Comparison of ENCODE assay signal across 13 cellular contexts in the genomic region with DNA sequence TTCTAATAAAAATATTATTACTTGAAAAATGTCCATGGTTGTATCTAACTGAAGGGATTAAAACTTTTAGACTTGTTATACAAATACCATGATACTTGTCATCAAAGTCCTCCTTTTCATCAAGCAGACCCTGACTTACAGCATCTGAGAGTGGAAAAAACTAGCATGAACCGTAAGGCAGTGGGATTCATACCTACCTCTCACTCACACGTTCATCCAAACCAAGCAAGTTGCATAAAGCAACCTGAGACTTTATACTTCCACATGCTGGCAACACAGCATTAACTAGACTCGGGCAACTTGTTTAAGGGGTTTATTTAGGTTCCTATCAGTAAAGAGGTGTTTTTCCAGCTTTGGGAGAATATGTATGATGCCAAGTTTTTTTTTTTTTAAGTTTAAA. TPM values are rescaled to one million over a fixed set of nuclear protein-coding genes. Genes with fewer than 3 reads are reported as not detected.
A peak's percentile ranks its signal among the peaks of the same experiment; 100 is the strongest.
DNase-seq lines count a peak whose midpoint lies in the region; ATAC-seq and TF ChIP-seq lines count a peak whose summit lies in the region.
"Had no signal": no experiment of that assay in that cellular context is flagged by ENCODE, and none has a peak within 500 bp of the region (broad histone marks: within the 10 kb centered on the region; RNA-seq: fewer than 3 reads in every experiment).

No MANE protein-coding gene starts in this region.

- 60 to 62% methylated on average over 3 of the region's 3 CpGs for WGBS in heart right ventricle, 2 donors

- no peaks in the 10 kb centered on the region for H3K4me1 ChIP-seq in CD8-positive, alpha-beta memory T cell (ENCODE audit: insufficient read depth, low read length)
- H3K4me1 ChIP-seq in heart right ventricle, result no peaks in the 10 kb centered on the region

- H3K36me3 Mint-ChIP-seq in CD8-positive, alpha-beta memory T cell, result no peaks in the 10 kb centered on the region
- no peaks in the 10 kb centered on the region for H3K36me3 Mint-ChIP-seq in activated B cell treated with CpG ODN at 0.5 μM for 24 hours (ENCODE audit: low read depth)

- H3K4me1 Mint-ChIP-seq in CD8-positive, alpha-beta memory T cell, result peaks cover 0 to 12% (median 0%) of the 10 kb centered on the region in 3 donors
- peaks cover 18% of the 10 kb centered on the region for H3K4me1 Mint-ChIP-seq in activated B cell treated with CpG ODN at 0.5 μM for 24 hours

- intact Hi-C loops in activated B cell treated with CpG ODN at 0.5 μM for 24 hours (cut with micrococcal nuclease) (loop anchor here (1.0 kb wide), 1 partner anchor 22 kb away; no protein-coding TSS in a partner anchor), heart right ventricle (cut with DNase I) (no loop called here)

- H3K36me3 ChIP-seq in CD8-positive, alpha-beta memory T cell (ENCODE audit: insufficient read depth, low read length), result no peaks in the 10 kb centered on the region
- no peaks in the 10 kb centered on the region for H3K36me3 ChIP-seq in heart right ventricle
- H3K36me3 ChIP-seq: HAP-1 had no signal

- peaks cover 0 to 4% (median 0%) of the 10 kb centered on the region in 5 donors for H3K9me3 Mint-ChIP-seq in CD8-positive, alpha-beta memory T cell
- no peaks in the 10 kb centered on the region for H3K9me3 Mint-ChIP-seq in activated B cell treated with CpG ODN at 0.5 μM for 24 hours

- no peak for DNase-seq in CD8-positive, alpha-beta memory T cell
- DNase-seq in activated B cell treated with CpG ODN at 0.5 μM for 24 hours (no peak), GM20000 (ENCODE audit: low spot score) (no peak), DMS114 treated with DMSO at 0.1 percent for 48 hours (lab: John Stamatoyannopoulos, UW; ENCODE audit: unreplicated experiment) (no peak), heart right ventricle (no peak), D341Med (ENCODE audit: low spot score) (no peak)
- DNase-seq: hippocampal formation, midbrain, NCI-H1930 had no signal

- CTCF ChIA-PET in CD8-positive, alpha-beta memory T cell (lab: Charles Lee), result no interaction called here
- CTCF ChIA-PET in activated B cell treated with CpG ODN at 0.5 μM for 24 hours (lab: Charles Lee), result no interaction called here

- no peak for TF ChIP-seq CTCF in activated B cell treated with CpG ODN at 0.5 μM for 24 hours (IDR thresholded peaks at IDR 0.05)
- no peak for TF ChIP-seq CTCF in GM20000 (IDR thresholded peaks at IDR 0.05; ENCODE audit: extremely low read depth, missing control alignments)
- TF ChIP-seq CTCF in heart right ventricle (IDR thresholded peaks at IDR 0.05), result no peak

- peaks cover 3% of the 10 kb centered on the region in 2 donors for H3K27me3 Mint-ChIP-seq in CD8-positive, alpha-beta memory T cell
- no peaks in the 10 kb centered on the region for H3K27me3 Mint-ChIP-seq in activated B cell treated with CpG ODN at 0.5 μM for 24 hours

- peak; percentile 40 for ATAC-seq in GM19351 (IDR thresholded peaks at IDR 0.05; ENCODE audit: unreplicated experiment)
- peak; percentile 40 for ATAC-seq in HG03064 (IDR thresholded peaks at IDR 0.05; ENCODE audit: low read depth, unreplicated experiment)
- no peak for ATAC-seq in activated B cell treated with CpG ODN at 0.5 μM for 24 hours (ENCODE audit: low read depth)
- no peak for ATAC-seq in heart right ventricle
- ATAC-seq: sciatic nerve had no signal

- no peak overlapping the region for H3K27ac ChIP-seq in CD8-positive, alpha-beta memory T cell (ENCODE audit: low read depth, low read length)
- H3K27ac ChIP-seq in heart right ventricle, result no peak overlapping the region

- no peaks in the 10 kb centered on the region for H3K9me3 ChIP-seq in CD8-positive, alpha-beta memory T cell (ENCODE audit: low read length)
- no peaks in the 10 kb centered on the region for H3K9me3 ChIP-seq in heart right ventricle
- H3K9me3 ChIP-seq: HAP-1 had no signal

- POLR2A ChIA-PET in CD8-positive, alpha-beta memory T cell (lab: Charles Lee), result no interaction called here
- POLR2A ChIA-PET in activated B cell treated with CpG ODN at 0.5 μM for 24 hours (lab: Charles Lee), result no interaction called here

- no peaks in the 10 kb centered on the region for H3K27me3 ChIP-seq in CD8-positive, alpha-beta memory T cell (ENCODE audit: insufficient read depth, low read length, poor library complexity, severe bottlenecking)
- peaks cover 0 to 12% (median 0%) of the 10 kb centered on the region in 7 donors for H3K27me3 ChIP-seq in heart right ventricle

- H3K27ac Mint-ChIP-seq in CD8-positive, alpha-beta memory T cell, result peak overlapping the region in 2 of 8 donors; percentile 5 to 9
- H3K27ac Mint-ChIP-seq in activated B cell treated with CpG ODN at 0.5 μM for 24 hours, result peak overlapping the region; percentile 88

- peak overlapping the region in 3 of 7 donors; percentile 36 to 68 (median 59) for H3K4me3 Mint-ChIP-seq in CD8-positive, alpha-beta memory T cell
- peak overlapping the region; percentile 64 for H3K4me3 Mint-ChIP-seq in activated B cell treated with CpG ODN at 0.5 μM for 24 hours

- peak overlapping the region; percentile 41 for H3K4me3 ChIP-seq in CD8-positive, alpha-beta memory T cell (ENCODE audit: low read length)
- no peak overlapping the region for H3K4me3 ChIP-seq in heart right ventricle
- H3K4me3 ChIP-seq: HAP-1 had no signal

RNA-seq across cellular contexts. Expression of a gene that starts 22.6 kb away (rescaled TPM):
- total RNA-seq in CD8-positive, alpha-beta memory T cell, result not detected
- not detected for polyA plus RNA-seq in CD8-positive, alpha-beta memory T cell
- total RNA-seq in activated B cell treated with CpG ODN at 0.5 μM for 24 hours (4.6 and 5.4 TPM in 2 replicates), heart right ventricle (1 to 10 TPM in 2 of 10 donors, under 1 TPM in 8; 0.15 to 3.2 (median 0.55) TPM)
- polyA plus RNA-seq in heart right ventricle, result under 1 TPM; 0.03 to 0.07 TPM

RNA-seq across cellular contexts. Expression of a gene that starts 53.1 kb away (rescaled TPM):
- 10 to 100 TPM; 80.4 to 81.8 TPM for total RNA-seq in CD8-positive, alpha-beta memory T cell
- polyA plus RNA-seq in CD8-positive, alpha-beta memory T cell, result 28.8 TPM
- total RNA-seq in activated B cell treated with CpG ODN at 0.5 μM for 24 hours (33.9 and 37.7 TPM in 2 replicates), heart right ventricle (1 to 10 TPM; 2.1 to 9.7 (median 3.6) TPM)
- polyA plus RNA-seq in heart right ventricle, result 1 to 10 TPM; 2.7 to 4.0 TPM

Comparison
In these comparisons a context has a peak if more than half of its experiments do, and no peak if none do; other contexts are left out.
1. ATAC-seq: peak in GM19351 (single experiment) and HG03064 (single experiment); none in activated B cell treated with CpG ODN at 0.5 μM for 24 hours (single experiment) and heart right ventricle (0 of 8).